16 cellular contexts compared by ENCODE assay signal in genomic region chr5:157361865-157362465, GRCh38.
DNase-seq lines count a peak whose midpoint lies in the region; ATAC-seq and TF ChIP-seq lines count a peak whose summit lies in the region.
"Had no signal": no experiment of that assay in that cellular context is flagged by ENCODE, and none has a peak within 500 bp of the region (broad histone marks: within the 10 kb centered on the region; RNA-seq: fewer than 3 reads in every experiment).

No MANE protein-coding gene starts in this region.

- no peak for ATAC-seq in naive B cell (ENCODE audit: low read depth in 2 of 2)

- DNase-seq in CMK (ENCODE audit: low read depth) (peak; percentile 71), SJSA1 (ENCODE audit: low read depth in 1 of 2, low spot score in 2 of 2) (peak; percentile 75 to 88), choroid plexus epithelial cell (ENCODE audit: low read depth) (peak; percentile 59), naive B cell (no peak), foreskin melanocyte (no peak), NAMALWA (ENCODE audit: low spot score) (no peak), DMS 273 treated with DMSO at 0.1 percent for 48 hours (lab: John Stamatoyannopoulos, UW) (no peak), SHP77 treated with DMSO at 0.1 percent for 48 hours (lab: John Stamatoyannopoulos, UW) (no peak)
- DNase-seq: activated CD4-positive, alpha-beta T cell treated with anti-CD3 and anti-CD28 coated beads, Interleukin-2, amount 50 U/mL, for 1 hour; adrenal gland; Calu3; HFFc6; midbrain; NCI-H187 treated with DMSO at 0.1 percent for 48 hours; SW 1271 had no signal

- H3K4me1 Mint-ChIP-seq in naive B cell, result peaks cover 4 to 8% (median 7%) of the 10 kb centered on the region in 3 donors

- no peaks in the 10 kb centered on the region for H3K36me3 ChIP-seq in SJSA1
- H3K36me3 ChIP-seq: adrenal gland had no signal

- peak overlapping the region; percentile 39 for H3K27ac ChIP-seq in SJSA1
- H3K27ac ChIP-seq: adrenal gland, thoracic aorta had no signal

- TF ChIP-seq CTCF in choroid plexus epithelial cell (conservative IDR thresholded peaks at IDR 0.05; ENCODE audit: low read depth, low read length), result no peak

- H3K4me3 ChIP-seq in SJSA1 (no peak overlapping the region), choroid plexus epithelial cell (ENCODE audit: low read depth, low read length) (no peak overlapping the region)
- H3K4me3 ChIP-seq: adrenal gland, thoracic aorta had no signal

- no peak overlapping the region for H3K4me3 Mint-ChIP-seq in naive B cell
- H3K4me3 Mint-ChIP-seq: HFFc6 had no signal

- no peaks in the 10 kb centered on the region; the same call in 1 of the 2 replicates for H3K9me3 ChIP-seq in SJSA1 (replicated peaks)
- H3K9me3 ChIP-seq: adrenal gland, thoracic aorta had no signal

- no peaks in the 10 kb centered on the region for H3K27me3 ChIP-seq in SJSA1 (replicated peaks)
- H3K27me3 ChIP-seq: adrenal gland had no signal

- no peaks in the 10 kb centered on the region for H3K9me3 Mint-ChIP-seq in naive B cell
- H3K9me3 Mint-ChIP-seq: HFFc6 had no signal

- H3K27ac Mint-ChIP-seq in naive B cell, result peak overlapping the region; percentile 32 to 94 (median 66)
- H3K27ac Mint-ChIP-seq: HFFc6 had no signal

- H3K27me3 Mint-ChIP-seq in naive B cell, result no peaks in the 10 kb centered on the region

- H3K4me1 ChIP-seq in SJSA1 (replicated peaks), result peaks cover 24% of the 10 kb centered on the region
- H3K4me1 ChIP-seq: adrenal gland had no signal

- H3K36me3 Mint-ChIP-seq in naive B cell, result peaks cover 36 to 54% of the 10 kb centered on the region in 2 donors

Comparison
In these comparisons a context has a peak if more than half of its experiments do, and no peak if none do; other contexts are left out.
1. DNase-seq: peak in CMK (single experiment), SJSA1 (2 of 2) and choroid plexus epithelial cell (single experiment); none in naive B cell (single experiment), foreskin melanocyte (single experiment), NAMALWA (single experiment), DMS 273 treated with DMSO at 0.1 percent for 48 hours (single experiment) and SHP77 treated with DMSO at 0.1 percent for 48 hours (single experiment).